8 cellular contexts compared by ENCODE assay signal in the genomic region with DNA sequence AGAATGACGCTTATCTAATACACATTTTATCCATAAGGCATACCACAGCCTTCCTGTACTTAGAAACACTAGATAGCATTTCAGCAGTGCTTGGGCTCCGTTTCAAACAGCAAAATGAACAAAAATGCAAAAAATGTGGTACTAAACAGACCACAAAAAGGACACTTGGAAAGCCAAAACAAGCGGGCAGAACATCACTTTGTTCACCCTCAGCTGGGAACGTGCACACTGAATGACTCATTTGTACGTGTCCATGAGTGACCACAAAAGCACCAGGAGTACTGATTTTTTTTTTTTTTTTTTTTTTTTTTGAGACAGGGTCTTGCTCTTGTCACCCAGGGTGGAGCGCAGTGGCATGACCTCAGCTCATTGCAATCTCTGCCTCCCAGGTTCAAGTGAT. TPM values are rescaled to one million over a fixed set of nuclear protein-coding genes. Genes with fewer than 3 reads are reported as not detected.
DNase-seq lines count a peak whose midpoint lies in the region; ATAC-seq and TF ChIP-seq lines count a peak whose summit lies in the region.

No MANE protein-coding gene starts in this region.

- intact Hi-C loops in left ventricle myocardium superior (cut with micrococcal nuclease): no loop called here

- peak overlapping the region; percentile 53 for H3K27ac Mint-ChIP-seq in stimulated activated memory B cell treated with anti-CD40 and anti-IgM and Interleukin-4, amounts not matched to agents 10 μg/mL and 1 μg/mL and 100 μg/mL, for 72 hours

- H3K9me3 ChIP-seq in right atrium auricular region: no peaks in the 10 kb centered on the region

- H3K4me1 ChIP-seq in right atrium auricular region: peaks cover 0 to 30% of the 10 kb centered on the region in 2 donors

- H3K4me3 ChIP-seq in right atrium auricular region (no peak overlapping the region), coronary artery (no peak overlapping the region)

- H3K36me3 Mint-ChIP-seq in stimulated activated memory B cell treated with anti-CD40 and anti-IgM and Interleukin-4, amounts not matched to agents 10 μg/mL and 1 μg/mL and 100 μg/mL, for 72 hours: peaks cover 5% of the 10 kb centered on the region

- H3K27me3 ChIP-seq in right atrium auricular region: no peaks in the 10 kb centered on the region

- no peaks in the 10 kb centered on the region for H3K36me3 ChIP-seq in right atrium auricular region

- no peak overlapping the region for H3K27ac ChIP-seq in right atrium auricular region
- peak overlapping the region; percentile 32 to 61 for H3K27ac ChIP-seq in coronary artery

- H3K9me3 Mint-ChIP-seq in stimulated activated memory B cell treated with anti-CD40 and anti-IgM and Interleukin-4, amounts not matched to agents 10 μg/mL and 1 μg/mL and 100 μg/mL, for 72 hours: no peaks in the 10 kb centered on the region

- no peak for ATAC-seq in left ventricle myocardium superior
- ATAC-seq in stimulated activated memory B cell treated with anti-CD40 and anti-IgM and Interleukin-4, amounts not matched to agents 10 μg/mL and 1 μg/mL and 100 μg/mL, for 72 hours: peak; percentile 29
- no peak for ATAC-seq in GM19035 (IDR thresholded peaks at IDR 0.05; ENCODE audit: unreplicated experiment)
- no peak for ATAC-seq in activated CD4-positive, CD25-positive, alpha-beta regulatory T cell treated with anti-CD3 and anti-CD28 coated beads, Interleukin-2, amount 50 U/mL, for 24 hours
- no peak for ATAC-seq in HG02973 (IDR thresholded peaks at IDR 0.05; ENCODE audit: unreplicated experiment)

- peak; percentile 67 for DNase-seq in right atrium auricular region (ENCODE audit: low spot score)
- DNase-seq in left ventricle myocardium superior: no peak
- peak; percentile 97 for DNase-seq in HS-27A (ENCODE audit: low read depth)
- DNase-seq in coronary artery (ENCODE audit: low spot score): no peak

- peaks cover 38% of the 10 kb centered on the region for H3K4me1 Mint-ChIP-seq in stimulated activated memory B cell treated with anti-CD40 and anti-IgM and Interleukin-4, amounts not matched to agents 10 μg/mL and 1 μg/mL and 100 μg/mL, for 72 hours

- no peak overlapping the region for H3K4me3 Mint-ChIP-seq in stimulated activated memory B cell treated with anti-CD40 and anti-IgM and Interleukin-4, amounts not matched to agents 10 μg/mL and 1 μg/mL and 100 μg/mL, for 72 hours

- TF ChIP-seq CTCF in right atrium auricular region (IDR thresholded peaks at IDR 0.05): no peak
- TF ChIP-seq CTCF in coronary artery (IDR thresholded peaks at IDR 0.05): no peak

- H3K27me3 Mint-ChIP-seq in stimulated activated memory B cell treated with anti-CD40 and anti-IgM and Interleukin-4, amounts not matched to agents 10 μg/mL and 1 μg/mL and 100 μg/mL, for 72 hours: no peaks in the 10 kb centered on the region

RNA-seq across cellular contexts. Expression of gene FOXN3, which starts 8.9 kb away (rescaled TPM):
- total RNA-seq in right atrium auricular region (10 to 100 TPM; 80.1 to 90.3 TPM), left ventricle myocardium superior (134 TPM)

Comparison
In these comparisons a context has a peak if more than half of its experiments do, and no peak if none do; other contexts are left out.
1. DNase-seq: peak in right atrium auricular region (single experiment) and HS-27A (single experiment); none in left ventricle myocardium superior (single experiment) and coronary artery (single experiment).
2. H3K27ac ChIP-seq: peak in coronary artery (2 of 2); none in right atrium auricular region (0 of 2).